Comparison of ENCODE assay signal across 25 cellular contexts in genomic region chr17:47934856-47935255, GRCh38. TPM values are rescaled to one million over a fixed set of nuclear protein-coding genes. Genes with fewer than 3 reads are reported as not detected.
DNase-seq lines count a peak whose midpoint lies in the region; ATAC-seq, FAIRE-seq and TF ChIP-seq lines count a peak whose summit lies in the region.
"Had no signal": no experiment of that assay in that cellular context is flagged by ENCODE, and none has a peak within 500 bp of the region (broad histone marks: within the 10 kb centered on the region; RNA-seq: fewer than 3 reads in every experiment).

No MANE protein-coding gene starts in this region.

- no peak for ATAC-seq in SK-N-SH treated with all-trans-retinoic acid at 6 μM for 48 hours
- ATAC-seq: heart right ventricle; natural killer cell; psoas muscle; stimulated activated memory B cell treated with anti-CD40 and anti-IgM and Interleukin-4, amounts not matched to agents 10 μg/mL and 1 μg/mL and 100 μg/mL, for 72 hours had no signal

- no peaks in the 10 kb centered on the region for H3K27me3 ChIP-seq in SK-N-SH (ENCODE audit: insufficient read depth)
- H3K27me3 ChIP-seq: heart right ventricle, Peyer's patch, transverse colon had no signal

- H4K20me1 ChIP-seq in SK-N-SH (ENCODE audit: insufficient read depth) = no peaks in the 10 kb centered on the region

- DNase-seq in SK-N-SH (no peak), NCI-H69 (lab: John Stamatoyannopoulos, UW) (peak; percentile 68), dermis blood vessel endothelial cell (peak; percentile 12), urothelium cell line (ENCODE audit: low spot score) (peak; percentile 65), dedifferentiated amniotic fluid mesenchymal stem cell (ENCODE audit: extremely low spot score) (no peak), NCI-H187 (lab: John Stamatoyannopoulos, UW) (no peak)
- DNase-seq in stimulated activated naive CD4-positive, alpha-beta T cell (lab: John Stamatoyannopoulos, UW) = no peak
- DNase-seq: activated naive CD4-positive, alpha-beta T cell treated with anti-CD3 and anti-CD28 coated beads, Interleukin-2, amount 10 ng/mL, durations not matched to agents 7 days and 5 days; CD4-positive, alpha-beta T cell; DMS79 treated with DMSO at 0.1 percent for 48 hours; heart right ventricle; natural killer cell; NCI-H2081; NCI-H748 treated with DMSO at 0.1 percent for 48 hours; Peyer's patch; psoas muscle; stimulated activated CD4-positive, alpha-beta T cell treated with anti-CD3 and anti-CD28 coated beads, Interleukin-12 subunit alpha, Interleukin-12 subunit beta, amount 100 ng/mL, for 4 hours; SW 1271; transverse colon had no signal

- no peak overlapping the region for H3K4me2 ChIP-seq in SK-N-SH

- H3F3A ChIP-seq in SK-N-SH (replicated peaks; ENCODE audit: insufficient read depth) = no peaks in the 10 kb centered on the region

- H3K4me3 ChIP-seq in SK-N-SH (ENCODE audit: low read depth in 2 of 2, low read length in 1 of 2) = no peak overlapping the region
- H3K4me3 ChIP-seq: heart right ventricle, Peyer's patch, psoas muscle, transverse colon had no signal

- H3K36me3 ChIP-seq in SK-N-SH (replicated peaks in 1 of 2; ENCODE audit: control insufficient read depth in 1 of 2, insufficient read depth in 2 of 2, low read length in 1 of 2) = peaks cover 0 to 1% of the 10 kb centered on the region in 2 experiments
- H3K36me3 ChIP-seq: transverse colon had no signal

- H3K27ac ChIP-seq in SK-N-SH (ENCODE audit: low read depth in 2 of 2, low read length in 1 of 2) = no peak overlapping the region
- H3K27ac ChIP-seq: heart right ventricle, Peyer's patch, psoas muscle, transverse colon had no signal

- TF ChIP-seq RAD21 in SK-N-SH (IDR thresholded peaks at IDR 0.05; ENCODE audit: low read length) = no peak

- H3K9me2 ChIP-seq in SK-N-SH = no peaks in the 10 kb centered on the region

- no peak for TF ChIP-seq EP300 in SK-N-SH (IDR thresholded peaks at IDR 0.05; ENCODE audit: borderline replicate concordance in 1 of 2, low read depth in 1 of 2, low read length in 1 of 2)

- 75% methylated on average over 1 of the region's 1 CpG for WGBS in SK-N-SH (ENCODE audit: low lambda C conversion rate)

- CTCF ChIA-PET in SK-N-SH (lab: Yijun Ruan, JAX) = interaction anchor here (1.1 to 40.5 kb wide), 2 partner anchors 22 to 92 kb away, joined by 4 to 1216 read pairs; partner anchors contain the start of genes CDK5RAP3, PNPO and PRR15L

- peaks cover 0 to 4% of the 10 kb centered on the region in 2 experiments; a peak in 1 of 4 replicates for H3K4me1 ChIP-seq in SK-N-SH (ENCODE audit: control insufficient read depth in 1 of 2, insufficient read depth in 2 of 2, low read depth in 1 of 2, low read length in 1 of 2)
- H3K4me1 ChIP-seq: Peyer's patch, psoas muscle, transverse colon had no signal

- no peaks in the 10 kb centered on the region for H3K79me2 ChIP-seq in SK-N-SH (ENCODE audit: insufficient read depth)

- FAIRE-seq in urothelium cell line (lab: Jason Lieb, UNC) = no peak
- FAIRE-seq: islet of Langerhans had no signal

- POLR2A ChIA-PET in SK-N-SH (lab: Yijun Ruan, JAX) = no interaction called here

- no peak overlapping the region for H3K9ac ChIP-seq in SK-N-SH

- no peaks in the 10 kb centered on the region for H3K9me3 ChIP-seq in SK-N-SH
- H3K9me3 ChIP-seq: heart right ventricle, Peyer's patch, psoas muscle, transverse colon had no signal

- H2AFZ ChIP-seq in SK-N-SH (ENCODE audit: low read depth) = no peak overlapping the region

- TF ChIP-seq CTCF in SK-N-SH (IDR thresholded peaks at IDR 0.05) = no peak

TF ChIP-seq in SK-N-SH, 30 proteins besides CTCF, POLR2A, EP300 and RAD21:
- TF ChIP-seq SIN3A (IDR thresholded peaks at IDR 0.05; ENCODE audit: borderline replicate concordance, low read depth, low read length) (no peak), TCF12 (IDR thresholded peaks at IDR 0.05) (peak; percentile 6; the same call in 1 of the 2 replicates)

TF ChIP-seq in SK-N-SH treated with all-trans-retinoic acid at 6 μM for 48 hours, 23 proteins besides CTCF, POLR2A, EP300 and RAD21:
- TF ChIP-seq CSDC2 (CRISPR knock-in tag; IDR thresholded peaks at IDR 0.05) (no peak), ZNF8 (CRISPR knock-in tag; IDR thresholded peaks at IDR 0.05) (no peak), TCF4 (CRISPR knock-in tag; IDR thresholded peaks at IDR 0.05; ENCODE audit: borderline replicate concordance) (no peak), ESRRG (CRISPR knock-in tag; IDR thresholded peaks at IDR 0.05) (no peak), TOX (CRISPR knock-in tag; IDR thresholded peaks at IDR 0.05; ENCODE audit: borderline replicate concordance) (no peak), ZFP3 (CRISPR knock-in tag; IDR thresholded peaks at IDR 0.05) (no peak), CREB5 (CRISPR knock-in tag; IDR thresholded peaks at IDR 0.05; ENCODE audit: low read depth) (no peak), BACH2 (CRISPR knock-in tag; IDR thresholded peaks at IDR 0.05; ENCODE audit: borderline replicate concordance) (no peak), GLIS3 (CRISPR knock-in tag; IDR thresholded peaks at IDR 0.05) (no peak), ZNF70 (CRISPR knock-in tag; IDR thresholded peaks at IDR 0.05) (no peak), OSR1 (CRISPR knock-in tag; IDR thresholded peaks at IDR 0.05) (no peak), ISL1 (CRISPR knock-in tag; IDR thresholded peaks at IDR 0.05) (no peak), SNAI2 (CRISPR knock-in tag; IDR thresholded peaks at IDR 0.05) (no peak), ZNF565 (CRISPR knock-in tag; conservative IDR thresholded peaks at IDR 0.05; ENCODE audit: low read depth) (no peak)
- TF ChIP-seq, protein P1, sequence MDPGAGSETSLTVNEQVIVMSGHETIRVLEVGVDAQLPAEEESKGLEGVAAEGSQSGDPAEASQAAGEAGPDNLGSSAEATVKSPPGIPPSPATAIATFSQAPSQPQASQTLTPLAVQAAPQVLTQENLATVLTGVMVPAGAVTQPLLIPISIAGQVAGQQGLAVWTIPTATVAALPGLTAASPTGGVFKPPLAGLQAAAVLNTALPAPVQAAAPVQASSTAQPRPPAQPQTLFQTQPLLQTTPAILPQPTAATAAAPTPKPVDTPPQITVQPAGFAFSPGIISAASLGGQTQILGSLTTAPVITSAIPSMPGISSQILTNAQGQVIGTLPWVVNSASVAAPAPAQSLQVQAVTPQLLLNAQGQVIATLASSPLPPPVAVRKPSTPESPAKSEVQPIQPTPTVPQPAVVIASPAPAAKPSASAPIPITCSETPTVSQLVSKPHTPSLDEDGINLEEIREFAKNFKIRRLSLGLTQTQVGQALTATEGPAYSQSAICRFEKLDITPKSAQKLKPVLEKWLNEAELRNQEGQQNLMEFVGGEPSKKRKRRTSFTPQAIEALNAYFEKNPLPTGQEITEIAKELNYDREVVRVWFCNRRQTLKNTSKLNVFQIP (CRISPR knock-in tag; IDR thresholded peaks at IDR 0.05; ENCODE audit: borderline replicate concordance, low read depth) = no peak
TF ChIP-seq in SK-N-SH treated with all-trans-retinoic acid at 6 μM for 48 hours: peak in this region for 0.

RNA-seq across cellular contexts. Expression of gene PNPO, which starts 6.5 kb away (rescaled TPM):
- 26.1 and 33.8 TPM in 2 replicates for polyA plus RNA-seq in SK-N-SH (2012; rRNA removed)
- 27.2 and 30.9 TPM in 2 replicates for polyA plus RNA-seq in SK-N-SH (2012; cell fraction: cytosol; rRNA removed)
- 21.6 and 23.6 TPM in 2 replicates for polyA plus RNA-seq in SK-N-SH (2012; cell fraction: nucleus; rRNA removed)
- 36.4 and 43.0 TPM in 2 replicates for total RNA-seq in dermis blood vessel endothelial cell

RNA-seq across cellular contexts. Expression of gene PRR15L, which starts 22.8 kb away (rescaled TPM):
- polyA plus RNA-seq in SK-N-SH (2012; rRNA removed) = not detected in 2 replicates
- polyA plus RNA-seq in SK-N-SH (2012; cell fraction: cytosol; rRNA removed) = not detected in 2 replicates
- not detected in 2 replicates for polyA plus RNA-seq in SK-N-SH (2012; cell fraction: nucleus; rRNA removed)
- total RNA-seq in dermis blood vessel endothelial cell = not detected in 2 replicates
- total RNA-seq: A673; CD4-positive, alpha-beta T cell; fibroblast of lung; heart right ventricle; lung microvascular endothelial cell; natural killer cell; psoas muscle had no signal
- polyA plus RNA-seq: fibroblast of lung, heart right ventricle had no signal

RNA-seq across cellular contexts. Expression of gene CDK5RAP3, which starts 36.1 kb away (rescaled TPM):
- polyA plus RNA-seq in SK-N-SH (2012; rRNA removed) = 208 and 288 TPM in 2 replicates
- polyA plus RNA-seq in SK-N-SH (2012; cell fraction: cytosol; rRNA removed) = 77.8 and 94.7 TPM in 2 replicates
- polyA plus RNA-seq in SK-N-SH (2012; cell fraction: nucleus; rRNA removed) = 1,862 and 2,736 TPM in 2 replicates
- 48.0 and 76.6 TPM in 2 replicates for total RNA-seq in dermis blood vessel endothelial cell

RNA-seq across cellular contexts. Expression of gene SP2, which starts 38.8 kb away (rescaled TPM):
- polyA plus RNA-seq in SK-N-SH (2012; rRNA removed) = 8.8 and 16.7 TPM in 2 replicates
- 9.3 and 14.3 TPM in 2 replicates for polyA plus RNA-seq in SK-N-SH (2012; cell fraction: cytosol; rRNA removed)
- 28.1 and 28.5 TPM in 2 replicates for polyA plus RNA-seq in SK-N-SH (2012; cell fraction: nucleus; rRNA removed)
- 1.7 and 2.6 TPM in 2 replicates for total RNA-seq in dermis blood vessel endothelial cell

Comparison
In these comparisons a context has a peak if more than half of its experiments do, and no peak if none do; other contexts are left out.
1. DNase-seq: peak in NCI-H69 (single experiment), dermis blood vessel endothelial cell (single experiment) and urothelium cell line (single experiment); none in SK-N-SH (single experiment), dedifferentiated amniotic fluid mesenchymal stem cell (single experiment), NCI-H187 (0 of 2) and stimulated activated naive CD4-positive, alpha-beta T cell (0 of 6).